ENCODE assay signal across 1 cellular context in the genomic region with DNA sequence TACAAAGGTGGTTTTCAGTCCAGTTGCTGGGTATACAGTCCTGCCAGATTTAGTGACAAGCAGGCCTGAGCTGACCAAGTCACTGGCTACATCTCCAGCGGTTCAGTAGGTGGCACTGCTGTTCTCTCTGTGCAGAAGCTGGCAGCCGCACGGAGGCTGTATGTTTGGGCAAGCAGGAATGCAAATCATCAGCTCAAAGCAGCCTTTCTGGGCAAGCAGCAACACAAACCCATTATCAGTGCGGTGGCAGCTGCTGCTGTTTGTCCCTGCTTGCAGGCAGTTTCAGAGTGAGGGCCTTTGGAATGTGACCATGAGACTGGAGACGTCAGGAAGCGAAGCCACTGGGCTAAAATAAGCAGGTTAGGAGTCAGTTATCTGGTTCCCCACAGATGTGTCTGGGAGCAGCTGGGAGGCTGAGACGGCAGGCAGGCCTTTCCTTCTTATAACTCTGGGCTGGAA.
A peak's percentile ranks its signal among the peaks of the same experiment; 100 is the strongest.
TF ChIP-seq lines count a peak whose summit lies in the region.

No MANE protein-coding gene starts in this region.

TF ChIP-seq in GM23338, 12 proteins besides CTCF, POLR2A, EP300 and RAD21 (continued from another document):
- TF ChIP-seq, protein P1, sequence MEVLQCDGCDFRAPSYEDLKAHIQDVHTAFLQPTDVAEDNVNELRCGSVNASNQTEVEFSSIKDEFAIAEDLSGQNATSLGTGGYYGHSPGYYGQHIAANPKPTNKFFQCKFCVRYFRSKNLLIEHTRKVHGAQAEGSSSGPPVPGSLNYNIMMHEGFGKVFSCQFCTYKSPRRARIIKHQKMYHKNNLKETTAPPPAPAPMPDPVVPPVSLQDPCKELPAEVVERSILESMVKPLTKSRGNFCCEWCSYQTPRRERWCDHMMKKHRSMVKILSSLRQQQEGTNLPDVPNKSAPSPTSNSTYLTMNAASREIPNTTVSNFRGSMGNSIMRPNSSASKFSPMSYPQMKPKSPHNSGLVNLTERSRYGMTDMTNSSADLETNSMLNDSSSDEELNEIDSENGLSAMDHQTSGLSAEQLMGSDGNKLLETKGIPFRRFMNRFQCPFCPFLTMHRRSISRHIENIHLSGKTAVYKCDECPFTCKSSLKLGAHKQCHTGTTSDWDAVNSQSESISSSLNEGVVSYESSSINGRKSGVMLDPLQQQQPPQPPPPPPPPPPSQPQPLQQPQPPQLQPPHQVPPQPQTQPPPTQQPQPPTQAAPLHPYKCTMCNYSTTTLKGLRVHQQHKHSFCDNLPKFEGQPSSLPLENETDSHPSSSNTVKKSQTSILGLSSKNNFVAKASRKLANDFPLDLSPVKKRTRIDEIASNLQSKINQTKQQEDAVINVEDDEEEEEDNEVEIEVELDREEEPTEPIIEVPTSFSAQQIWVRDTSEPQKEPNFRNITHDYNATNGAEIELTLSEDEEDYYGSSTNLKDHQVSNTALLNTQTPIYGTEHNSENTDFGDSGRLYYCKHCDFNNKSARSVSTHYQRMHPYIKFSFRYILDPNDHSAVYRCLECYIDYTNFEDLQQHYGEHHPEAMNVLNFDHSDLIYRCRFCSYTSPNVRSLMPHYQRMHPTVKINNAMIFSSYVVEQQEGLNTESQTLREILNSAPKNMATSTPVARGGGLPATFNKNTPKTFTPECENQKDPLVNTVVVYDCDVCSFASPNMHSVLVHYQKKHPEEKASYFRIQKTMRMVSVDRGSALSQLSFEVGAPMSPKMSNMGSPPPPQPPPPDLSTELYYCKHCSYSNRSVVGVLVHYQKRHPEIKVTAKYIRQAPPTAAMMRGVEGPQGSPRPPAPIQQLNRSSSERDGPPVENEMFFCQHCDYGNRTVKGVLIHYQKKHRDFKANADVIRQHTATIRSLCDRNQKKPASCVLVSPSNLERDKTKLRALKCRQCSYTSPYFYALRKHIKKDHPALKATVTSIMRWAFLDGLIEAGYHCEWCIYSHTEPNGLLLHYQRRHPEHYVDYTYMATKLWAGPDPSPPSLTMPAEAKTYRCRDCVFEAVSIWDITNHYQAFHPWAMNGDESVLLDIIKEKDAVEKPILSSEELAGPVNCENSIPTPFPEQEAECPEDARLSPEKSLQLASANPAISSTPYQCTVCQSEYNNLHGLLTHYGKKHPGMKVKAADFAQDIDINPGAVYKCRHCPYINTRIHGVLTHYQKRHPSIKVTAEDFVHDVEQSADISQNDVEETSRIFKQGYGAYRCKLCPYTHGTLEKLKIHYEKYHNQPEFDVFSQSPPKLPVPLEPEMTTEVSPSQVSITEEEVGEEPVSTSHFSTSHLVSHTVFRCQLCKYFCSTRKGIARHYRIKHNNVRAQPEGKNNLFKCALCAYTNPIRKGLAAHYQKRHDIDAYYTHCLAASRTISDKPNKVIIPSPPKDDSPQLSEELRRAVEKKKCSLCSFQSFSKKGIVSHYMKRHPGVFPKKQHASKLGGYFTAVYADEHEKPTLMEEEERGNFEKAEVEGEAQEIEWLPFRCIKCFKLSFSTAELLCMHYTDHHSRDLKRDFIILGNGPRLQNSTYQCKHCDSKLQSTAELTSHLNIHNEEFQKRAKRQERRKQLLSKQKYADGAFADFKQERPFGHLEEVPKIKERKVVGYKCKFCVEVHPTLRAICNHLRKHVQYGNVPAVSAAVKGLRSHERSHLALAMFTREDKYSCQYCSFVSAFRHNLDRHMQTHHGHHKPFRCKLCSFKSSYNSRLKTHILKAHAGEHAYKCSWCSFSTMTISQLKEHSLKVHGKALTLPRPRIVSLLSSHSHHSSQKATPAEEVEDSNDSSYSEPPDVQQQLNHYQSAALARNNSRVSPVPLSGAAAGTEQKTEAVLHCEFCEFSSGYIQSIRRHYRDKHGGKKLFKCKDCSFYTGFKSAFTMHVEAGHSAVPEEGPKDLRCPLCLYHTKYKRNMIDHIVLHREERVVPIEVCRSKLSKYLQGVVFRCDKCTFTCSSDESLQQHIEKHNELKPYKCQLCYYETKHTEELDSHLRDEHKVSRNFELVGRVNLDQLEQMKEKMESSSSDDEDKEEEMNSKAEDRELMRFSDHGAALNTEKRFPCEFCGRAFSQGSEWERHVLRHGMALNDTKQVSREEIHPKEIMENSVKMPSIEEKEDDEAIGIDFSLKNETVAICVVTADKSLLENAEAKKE (CRISPR knock-in tag; IDR thresholded peaks at IDR 0.05), result peak; percentile 51; the same call in 1 of the 2 replicates
- no peak for TF ChIP-seq REST (IDR thresholded peaks at IDR 0.05; ENCODE audit: unreplicated experiment)
